Comparison of ENCODE assay signal across 8 cellular contexts in the genomic region with DNA sequence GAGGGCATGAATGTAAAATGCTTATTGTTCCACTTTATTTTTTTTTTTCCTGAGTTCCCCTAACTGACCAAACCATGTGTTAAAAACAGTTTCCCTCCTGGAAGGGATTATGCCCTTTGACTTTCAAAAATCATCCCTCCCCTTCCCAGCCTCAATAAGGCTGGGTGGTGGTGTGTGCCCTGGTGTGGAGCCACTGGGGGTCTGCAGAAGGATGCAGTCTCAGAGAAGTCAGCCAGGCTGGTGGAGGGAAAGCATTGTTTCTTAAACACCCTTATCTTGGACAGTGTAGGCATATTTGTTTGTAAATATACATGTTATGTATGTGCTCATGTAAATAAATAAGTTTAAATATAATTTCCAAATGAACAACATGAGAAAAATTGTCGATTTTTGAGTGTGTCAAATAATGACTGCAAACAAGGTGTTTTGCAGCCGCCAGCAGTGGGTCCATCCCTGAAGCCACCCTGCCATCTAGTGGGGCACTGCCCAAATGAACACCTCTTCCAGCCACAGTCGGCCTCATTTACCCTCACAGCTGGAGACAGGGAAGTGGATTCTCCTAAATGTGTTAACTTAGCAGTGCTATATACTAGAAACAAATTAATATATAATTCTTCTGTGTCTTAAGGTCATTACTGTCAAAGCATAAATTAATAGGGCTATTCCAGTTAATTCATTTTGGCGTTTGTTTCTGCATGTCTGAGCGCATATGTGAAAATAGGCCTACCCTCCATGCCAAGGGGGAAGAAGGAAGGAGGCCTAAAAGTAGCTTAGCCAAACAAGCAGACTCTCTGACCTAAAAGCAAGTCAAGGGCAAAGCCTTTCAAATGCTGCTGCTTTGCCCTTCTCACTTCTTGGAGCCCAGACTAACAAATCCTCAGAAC.
DNase-seq lines count a peak whose midpoint lies in the region; ATAC-seq and TF ChIP-seq lines count a peak whose summit lies in the region.

No MANE protein-coding gene starts in this region.

- peak; percentile 93 for ATAC-seq in GM18868 (IDR thresholded peaks at IDR 0.05; ENCODE audit: unreplicated experiment)
- ATAC-seq in left lung: peak; percentile 89

- H3K4me1 ChIP-seq in HUES64 (ENCODE audit: insufficient read depth, low read length): peaks cover 35% of the 10 kb centered on the region
- no peaks in the 10 kb centered on the region for H3K4me1 ChIP-seq in left lung

- H3K9me3 Mint-ChIP-seq in MCF 10A (ENCODE audit: unreplicated experiment): no peaks in the 10 kb centered on the region

- H3K27me3 ChIP-seq in HUES64 (ENCODE audit: insufficient read depth, low read length) (no peaks in the 10 kb centered on the region), left lung (no peaks in the 10 kb centered on the region)

- no peaks in the 10 kb centered on the region for H3K4me1 Mint-ChIP-seq in MCF 10A (ENCODE audit: insufficient read depth, unreplicated experiment)

- peak overlapping the region; percentile 21 for H3K27ac Mint-ChIP-seq in MCF 10A (ENCODE audit: low read depth, unreplicated experiment)

- H3K4me3 ChIP-seq in HUES64 (ENCODE audit: low read length) (peak overlapping the region; percentile 25; the same call in 1 of the 2 replicates), left lung (no peak overlapping the region)

- 33% methylated on average over 5 of the region's 5 CpGs for WGBS in HUES64

- H3K4me3 Mint-ChIP-seq in MCF 10A (ENCODE audit: unreplicated experiment): no peak overlapping the region

- POLR2A ChIA-PET in MCF 10A (lab: Yijun Ruan, JAX): interaction anchor here (1.1 kb wide), 1 partner anchor 16 kb away, joined by 3 read pairs; no protein-coding TSS in a partner anchor

- intact Hi-C loops in MCF 10A (cut with micrococcal nuclease) (loop anchor here (1.0 to 10.0 kb wide), 3 partner anchors 213 to 1331 kb away; no protein-coding TSS in a partner anchor), left lung (cut with DNase I) (no loop called here)

- H3K9ac ChIP-seq in HUES64 (ENCODE audit: low read depth, low read length): no peak overlapping the region

- no peaks in the 10 kb centered on the region for H3K36me3 Mint-ChIP-seq in MCF 10A (ENCODE audit: insufficient read depth, unreplicated experiment)

- peaks cover 11% of the 10 kb centered on the region for H3K27me3 Mint-ChIP-seq in MCF 10A (ENCODE audit: insufficient read depth, unreplicated experiment)

- H3K9me3 ChIP-seq in HUES64 (ENCODE audit: insufficient read depth, low read depth, low read length) (no peaks in the 10 kb centered on the region), left lung (no peaks in the 10 kb centered on the region)

- CTCF ChIA-PET in MCF 10A (lab: Yijun Ruan, JAX): interaction anchor here (0.6 to 2.3 kb wide), 26 partner anchors 8 to 1835 kb away, joined by 3 to 14 read pairs (median 4); no protein-coding TSS in a partner anchor

- peak; percentile 70 for TF ChIP-seq CTCF in MCF 10A (IDR thresholded peaks at IDR 0.05; ENCODE audit: unreplicated experiment)
- TF ChIP-seq CTCF in left lung (IDR thresholded peaks at IDR 0.05): peak; percentile 17 to 19

- no peaks in the 10 kb centered on the region for H3K36me3 ChIP-seq in HUES64 (ENCODE audit: insufficient read depth, low read length)
- no peaks in the 10 kb centered on the region for H3K36me3 ChIP-seq in left lung

- DNase-seq in Ammon's horn (ENCODE audit: low spot score): peak; percentile 62
- DNase-seq in NCI-H774 (lab: John Stamatoyannopoulos, UW): peak; percentile 58
- DNase-seq in MCF 10A (ENCODE audit: unreplicated experiment): peak; percentile 64
- DNase-seq in left lung: peak in 1 of 2 donors; percentile 33
- no peak for DNase-seq in activated gamma-delta T cell (lab: John Stamatoyannopoulos, UW)
- DNase-seq in activated gamma-delta T cell treated with Interleukin-2 at 50 U/mL for 16 hours: no peak

- no TSS peak for BruUV-seq in MCF 10A (replicated peaks; lab: Mats Ljungman, UMichigan)

- peak overlapping the region; percentile 44; the same call in 1 of the 2 replicates for H3K27ac ChIP-seq in HUES64 (ENCODE audit: low read depth, low read length)
- H3K27ac ChIP-seq in left lung: no peak overlapping the region

Comparison
In these comparisons a context has a peak if more than half of its experiments do, and no peak if none do; other contexts are left out.
1. DNase-seq: peak in Ammon's horn (single experiment), NCI-H774 (single experiment) and MCF 10A (single experiment); none in activated gamma-delta T cell (single experiment) and activated gamma-delta T cell treated with Interleukin-2 at 50 U/mL for 16 hours (single experiment).